In the genomic region with DNA sequence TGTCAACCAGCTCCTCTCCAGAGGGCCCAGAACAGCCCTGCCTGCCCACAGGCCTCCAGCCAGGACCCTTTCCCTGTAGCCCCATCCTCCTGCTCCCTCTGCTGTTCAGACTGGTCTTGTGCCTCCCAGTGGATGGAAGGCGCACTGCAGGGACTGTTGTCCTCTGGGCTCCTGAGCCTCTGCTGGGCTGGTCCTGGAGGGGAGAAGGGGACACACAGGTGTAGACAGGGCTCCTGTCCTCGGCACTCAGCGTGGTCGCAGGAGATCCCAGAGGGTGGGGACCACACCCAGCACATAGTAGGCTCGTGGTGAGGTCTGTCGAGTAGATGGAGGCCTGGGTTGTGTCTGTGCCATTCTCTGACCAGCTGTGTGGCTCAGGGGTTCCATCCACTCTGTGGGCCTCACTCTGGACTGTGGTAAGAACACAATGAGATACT, we compare ENCODE assay signal across 8 cellular contexts. TPM values are rescaled to one million over a fixed set of nuclear protein-coding genes. Genes with fewer than 3 reads are reported as not detected.
DNase-seq lines count a peak whose midpoint lies in the region; ATAC-seq and TF ChIP-seq lines count a peak whose summit lies in the region.

No MANE protein-coding gene starts in this region.

- H3K4me3 ChIP-seq in esophagus muscularis mucosa (peak overlapping the region; percentile 46 to 61 (median 49)), aorta (ENCODE audit: low read length in 2 of 2) (no peak overlapping the region)

- peaks cover 51% of the 10 kb centered on the region for H3K4me1 Mint-ChIP-seq in activated CD8-positive, alpha-beta memory T cell treated with anti-CD3 and anti-CD28 coated beads, Interleukin-2, amount 10 ng/mL, durations not matched to agents 7 days and 5 days
- H3K4me1 Mint-ChIP-seq in nephron progenitor cell: peaks cover 33% of the 10 kb centered on the region

- no peaks in the 10 kb centered on the region for H3K27me3 Mint-ChIP-seq in activated CD8-positive, alpha-beta memory T cell treated with anti-CD3 and anti-CD28 coated beads, Interleukin-2, amount 10 ng/mL, durations not matched to agents 7 days and 5 days
- H3K27me3 Mint-ChIP-seq in nephron progenitor cell (ENCODE audit: low read depth, poor library complexity): peaks cover 48% of the 10 kb centered on the region

- H3K4me3 Mint-ChIP-seq in activated CD8-positive, alpha-beta memory T cell treated with anti-CD3 and anti-CD28 coated beads, Interleukin-2, amount 10 ng/mL, durations not matched to agents 7 days and 5 days: peak overlapping the region; percentile 55
- H3K4me3 Mint-ChIP-seq in nephron progenitor cell: peak overlapping the region; percentile 75

- 52% methylated on average over 4 of the region's 6 CpGs for WGBS in esophagus muscularis mucosa
- 45 to 52% methylated on average over 6 of the region's 6 CpGs for WGBS in aorta, 2 donors

- H3K9me3 ChIP-seq in esophagus muscularis mucosa (no peaks in the 10 kb centered on the region), aorta (ENCODE audit: control insufficient read depth, low read length) (no peaks in the 10 kb centered on the region)

- H3K36me3 Mint-ChIP-seq in activated CD8-positive, alpha-beta memory T cell treated with anti-CD3 and anti-CD28 coated beads, Interleukin-2, amount 10 ng/mL, durations not matched to agents 7 days and 5 days: peaks cover 5% of the 10 kb centered on the region
- no peaks in the 10 kb centered on the region for H3K36me3 Mint-ChIP-seq in nephron progenitor cell (ENCODE audit: low read depth)

- CTCF ChIA-PET in activated CD8-positive, alpha-beta memory T cell treated with anti-CD3 and anti-CD28 coated beads, Interleukin-2, amount 10 ng/mL, durations not matched to agents 7 days and 5 days (lab: Charles Lee): interaction anchor here (1.0 to 3.1 kb wide), 5 partner anchors 11 to 68 kb away, joined by 3 to 16 read pairs (median 6); partner anchors contain the start of gene ITPR3

- H3K27ac ChIP-seq in esophagus muscularis mucosa (replicated peaks in 1 of 4) (peak overlapping the region in 3 of 4 donors; percentile 21 to 44 (median 41)), aorta (ENCODE audit: low read depth in 1 of 2, low read length in 2 of 2) (no peak overlapping the region)

- ATAC-seq in activated CD8-positive, alpha-beta memory T cell treated with anti-CD3 and anti-CD28 coated beads, Interleukin-2, amount 10 ng/mL, durations not matched to agents 7 days and 5 days: peak; percentile 54
- ATAC-seq in aorta (ENCODE audit: low FRiP score): peak; percentile 21

- H3K36me3 ChIP-seq in esophagus muscularis mucosa (no peaks in the 10 kb centered on the region), aorta (ENCODE audit: control insufficient read depth in 1 of 2, insufficient read depth in 2 of 2, low read length in 1 of 2) (no peaks in the 10 kb centered on the region)

- no peak for TF ChIP-seq EP300 in esophagus muscularis mucosa (IDR thresholded peaks at IDR 0.05)

- no peak for TF ChIP-seq POLR2A in esophagus muscularis mucosa (IDR thresholded peaks at IDR 0.05; ENCODE audit: low read depth)

- intact Hi-C loops in esophagus muscularis mucosa (cut with DNase I): loop anchor here (5.0 kb wide), 1 partner anchor 45 kb away; no protein-coding TSS in a partner anchor
- intact Hi-C loops in aorta (cut with DNase I): loop anchor here in 1 of 2 donors (5.0 kb wide), 1 partner anchor 40 kb away; no protein-coding TSS in a partner anchor

- TF ChIP-seq CTCF in esophagus muscularis mucosa (IDR thresholded peaks at IDR 0.05): peak; percentile 11 to 55 (median 39)
- peak; percentile 57 for TF ChIP-seq CTCF in nephron progenitor cell (IDR thresholded peaks at IDR 0.05)

- peaks cover 29 to 43% (median 34%) of the 10 kb centered on the region in 4 donors for H3K4me1 ChIP-seq in esophagus muscularis mucosa
- no peaks in the 10 kb centered on the region for H3K4me1 ChIP-seq in aorta (ENCODE audit: control insufficient read depth in 1 of 2, insufficient read depth in 2 of 2, low read length in 2 of 2)

- DNase-seq in DMS53 (lab: John Stamatoyannopoulos, UW) (peak; percentile 76), DMS53 treated with DMSO at 0.1 percent for 48 hours (lab: John Stamatoyannopoulos, UW; ENCODE audit: unreplicated experiment) (no peak), NAMALWA (ENCODE audit: low spot score) (peak; percentile 66), esophagus muscularis mucosa (ENCODE audit: extremely low spot score) (no peak), nephron progenitor cell (peak; percentile 59), aorta (peak in 1 of 2 donors; percentile 81), COR-L47 (lab: John Stamatoyannopoulos, UW) (no peak)
- peak; percentile 72 for DNase-seq in activated CD8-positive, alpha-beta memory T cell treated with anti-CD3 and anti-CD28 coated beads, Interleukin-2, amount 10 ng/mL, durations not matched to agents 7 days and 5 days

- H3K27me3 ChIP-seq in esophagus muscularis mucosa (peaks cover 0 to 44% (median 0%) of the 10 kb centered on the region in 4 donors), aorta (ENCODE audit: control insufficient read depth in 1 of 2, insufficient read depth in 2 of 2, low read length in 1 of 2) (no peaks in the 10 kb centered on the region)

- no peak overlapping the region for H3K27ac Mint-ChIP-seq in activated CD8-positive, alpha-beta memory T cell treated with anti-CD3 and anti-CD28 coated beads, Interleukin-2, amount 10 ng/mL, durations not matched to agents 7 days and 5 days
- no peak overlapping the region for H3K27ac Mint-ChIP-seq in nephron progenitor cell

- H3K9me3 Mint-ChIP-seq in activated CD8-positive, alpha-beta memory T cell treated with anti-CD3 and anti-CD28 coated beads, Interleukin-2, amount 10 ng/mL, durations not matched to agents 7 days and 5 days (ENCODE audit: low read depth): no peaks in the 10 kb centered on the region
- no peaks in the 10 kb centered on the region for H3K9me3 Mint-ChIP-seq in nephron progenitor cell

RNA-seq across cellular contexts. Expression of gene ITPR3, which starts 11.5 kb away (rescaled TPM):
- total RNA-seq in activated CD8-positive, alpha-beta memory T cell treated with anti-CD3 and anti-CD28 coated beads, Interleukin-2, amount 10 ng/mL, durations not matched to agents 7 days and 5 days: 10 to 100 TPM; 44.9 to 71.3 TPM
- 10 to 100 TPM; 12.1 to 24.9 (median 20.5) TPM for total RNA-seq in esophagus muscularis mucosa
- 10 to 100 TPM; 11.9 to 28.8 TPM for total RNA-seq in aorta
- 1 to 10 TPM; 4.6 to 7.0 TPM for polyA plus RNA-seq in aorta

RNA-seq across cellular contexts. Expression of gene BAK1, which starts 52.5 kb away (rescaled TPM):
- 10 to 100 TPM; 70.9 to 74.4 TPM for total RNA-seq in activated CD8-positive, alpha-beta memory T cell treated with anti-CD3 and anti-CD28 coated beads, Interleukin-2, amount 10 ng/mL, durations not matched to agents 7 days and 5 days
- 10 to 100 TPM in 3 of 4 donors, 1 to 10 TPM in 1; 9.9 to 13.1 (median 11.7) TPM for total RNA-seq in esophagus muscularis mucosa
- 10 to 100 TPM; 12.4 to 15.0 TPM for total RNA-seq in aorta
- 10 to 100 TPM; 13.4 to 21.8 TPM for polyA plus RNA-seq in aorta

Comparison
In these comparisons a context has a peak if more than half of its experiments do, and no peak if none do; other contexts are left out.
1. DNase-seq: peak in DMS53 (single experiment), NAMALWA (single experiment), activated CD8-positive, alpha-beta memory T cell treated with anti-CD3 and anti-CD28 coated beads, Interleukin-2, amount 10 ng/mL, durations not matched to agents 7 days and 5 days (single experiment) and nephron progenitor cell (single experiment); none in DMS53 treated with DMSO at 0.1 percent for 48 hours (single experiment), esophagus muscularis mucosa (single experiment) and COR-L47 (single experiment).
2. H3K27ac ChIP-seq: peak in esophagus muscularis mucosa (3 of 4); none in aorta (0 of 2).
3. H3K4me3 ChIP-seq: peak in esophagus muscularis mucosa (4 of 4); none in aorta (0 of 2).
4. RNA of gene BAK1, which starts 52.5 kb away (total RNA-seq): 70.9 to 74.4 TPM in activated CD8-positive, alpha-beta memory T cell treated with anti-CD3 and anti-CD28 coated beads, Interleukin-2, amount 10 ng/mL, durations not matched to agents 7 days and 5 days; 12.4 to 15.0 TPM in aorta and 9.9 to 13.1 TPM in esophagus muscularis mucosa; every median in the first group is over 4 times any median in the second.